Comparison of ENCODE assay signal across 4 cellular contexts in genomic region chr6:49964064-49964463, GRCh38. TPM values are rescaled to one million over a fixed set of nuclear protein-coding genes. Genes with fewer than 3 reads are reported as not detected.
"Had no signal": no experiment of that assay in that cellular context is flagged by ENCODE, and none has a peak within 500 bp of the region (broad histone marks: within the 10 kb centered on the region; RNA-seq: fewer than 3 reads in every experiment).

DEFB114 (minus strand) TSS chr6:49964164; CDS start chr6:49964105, 59 bp downstream.

- ATAC-seq: GM12878 had no signal

- DNase-seq: GDM1, GF-D8 had no signal

- H3K4me3 ChIP-seq: GM12878 had no signal

RNA-seq across cellular contexts. Expression of gene DEFB114, which starts in this region (rescaled TPM):
- total RNA-seq: G401, GM12878 had no signal
- polyA plus RNA-seq: GM12878 had no signal
